16 cellular contexts compared by ENCODE assay signal in genomic region chr18:34117319-34117718, GRCh38.
DNase-seq lines count a peak whose midpoint lies in the region; FAIRE-seq and TF ChIP-seq lines count a peak whose summit lies in the region.
"Had no signal": no experiment of that assay in that cellular context is flagged by ENCODE, and none has a peak within 500 bp of the region (broad histone marks: within the 10 kb centered on the region; RNA-seq: fewer than 3 reads in every experiment).

No MANE protein-coding gene starts in this region.

- TF ChIP-seq CTCF in bronchial epithelial cell (IDR thresholded peaks at IDR 0.05; ENCODE audit: insufficient read depth, low read length, severe bottlenecking) (no peak), progenitor cell of endocrine pancreas (IDR thresholded peaks at IDR 0.05; ENCODE audit: unreplicated experiment) (no peak)

- DNase-seq in NCI-H2107 treated with DMSO at 0.1 percent for 48 hours (lab: John Stamatoyannopoulos, UW; ENCODE audit: unreplicated experiment) (peak; percentile 90), NCI-H2107 (lab: John Stamatoyannopoulos, UW) (no peak), NCI-H345 (lab: John Stamatoyannopoulos, UW) (peak; percentile 35), bronchial epithelial cell (ENCODE audit: low read depth) (peak; percentile 8), progenitor cell of endocrine pancreas (ENCODE audit: low spot score, unreplicated experiment) (no peak), cerebellar nuclear complex (lab: John Stamatoyannopoulos, UW) (no peak), NCI-H526 treated with DMSO at 0.1 percent for 48 hours (lab: John Stamatoyannopoulos, UW) (no peak), inferior parietal cortex (ENCODE audit: extremely low spot score) (no peak)
- DNase-seq: activated CD4-positive, alpha-beta T cell treated with anti-CD3 and anti-CD28 coated beads for 36 hours; activated gamma-delta T cell; anterior cingulate cortex; mesendoderm; T1000 had no signal

- peaks cover 4% of the 10 kb centered on the region for H3K9me3 Mint-ChIP-seq in progenitor cell of endocrine pancreas (ENCODE audit: low read depth)
- H3K9me3 Mint-ChIP-seq: CD14-positive monocyte, neural crest cell had no signal

- no peak for FAIRE-seq in bronchial epithelial cell (lab: Jason Lieb, UNC)

- no peak overlapping the region for H3K4me3 ChIP-seq in bronchial epithelial cell (ENCODE audit: low read depth, low read length)
- H3K4me3 ChIP-seq: gastroesophageal sphincter had no signal

- H3K36me3 Mint-ChIP-seq in progenitor cell of endocrine pancreas (ENCODE audit: insufficient read depth) = no peaks in the 10 kb centered on the region
- H3K36me3 Mint-ChIP-seq: CD14-positive monocyte had no signal

- H3K36me3 ChIP-seq in bronchial epithelial cell (ENCODE audit: control insufficient read depth, insufficient read depth, low read length) = no peaks in the 10 kb centered on the region
- H3K36me3 ChIP-seq: gastroesophageal sphincter had no signal

- H3K4me1 Mint-ChIP-seq in progenitor cell of endocrine pancreas (ENCODE audit: low read depth) = peaks cover 24% of the 10 kb centered on the region
- H3K4me1 Mint-ChIP-seq: activated CD4-positive, alpha-beta T cell treated with anti-CD3 and anti-CD28 coated beads for 36 hours; CD14-positive monocyte; neural crest cell had no signal

- peak overlapping the region; percentile 62 for H3K27ac Mint-ChIP-seq in progenitor cell of endocrine pancreas
- H3K27ac Mint-ChIP-seq: activated CD4-positive, alpha-beta T cell treated with anti-CD3 and anti-CD28 coated beads for 36 hours; CD14-positive monocyte had no signal

- H3K4me3 Mint-ChIP-seq in progenitor cell of endocrine pancreas (ENCODE audit: low read depth) = no peak overlapping the region
- H3K4me3 Mint-ChIP-seq: activated CD4-positive, alpha-beta T cell treated with anti-CD3 and anti-CD28 coated beads for 36 hours; CD14-positive monocyte; neural crest cell had no signal

- H3K27me3 Mint-ChIP-seq in progenitor cell of endocrine pancreas = no peaks in the 10 kb centered on the region
- H3K27me3 Mint-ChIP-seq: activated CD4-positive, alpha-beta T cell treated with anti-CD3 and anti-CD28 coated beads for 36 hours had no signal

- H3K27me3 ChIP-seq in bronchial epithelial cell (ENCODE audit: control insufficient read depth, insufficient read depth, low read length) = no peaks in the 10 kb centered on the region
- H3K27me3 ChIP-seq: gastroesophageal sphincter had no signal

Comparison
In these comparisons a context has a peak if more than half of its experiments do, and no peak if none do; other contexts are left out.
1. DNase-seq: peak in NCI-H2107 treated with DMSO at 0.1 percent for 48 hours (single experiment), NCI-H345 (single experiment) and bronchial epithelial cell (single experiment); none in NCI-H2107 (single experiment), progenitor cell of endocrine pancreas (single experiment), cerebellar nuclear complex (0 of 2), NCI-H526 treated with DMSO at 0.1 percent for 48 hours (single experiment) and inferior parietal cortex (single experiment).